14 cellular contexts compared by ENCODE assay signal in the genomic region with DNA sequence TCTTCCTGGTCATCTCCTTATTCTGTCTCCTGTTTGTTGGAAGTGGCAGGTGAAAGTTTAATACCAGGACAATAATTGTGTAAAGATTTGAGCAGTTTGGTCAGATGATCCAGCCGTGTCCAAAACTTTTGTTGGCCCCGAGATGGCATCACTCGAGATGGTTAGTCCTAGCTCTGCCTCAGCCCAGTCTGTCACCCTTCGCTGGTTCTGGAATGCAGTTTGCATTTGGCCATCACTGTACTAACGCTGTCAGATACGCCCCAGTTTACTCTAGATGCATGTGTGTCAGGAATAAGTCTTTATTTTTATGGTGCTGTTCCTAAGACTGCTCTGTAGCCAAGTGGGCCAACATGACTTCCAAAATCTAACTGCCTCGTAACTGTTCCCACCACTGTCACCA.
DNase-seq lines count a peak whose midpoint lies in the region; ATAC-seq and TF ChIP-seq lines count a peak whose summit lies in the region.
"Had no signal": no experiment of that assay in that cellular context is flagged by ENCODE, and none has a peak within 500 bp of the region (broad histone marks: within the 10 kb centered on the region; RNA-seq: fewer than 3 reads in every experiment).

No MANE protein-coding gene starts in this region.

- H3K36me3 Mint-ChIP-seq in CD8-positive, alpha-beta T cell, result peaks cover 6% of the 10 kb centered on the region
- H3K36me3 Mint-ChIP-seq in chondrocyte (ENCODE audit: low read depth), result peaks cover 6% of the 10 kb centered on the region
- H3K36me3 Mint-ChIP-seq in mesothelial cell of epicardium, result peaks cover 16% of the 10 kb centered on the region

- no peak overlapping the region for H3K27ac ChIP-seq in CD8-positive, alpha-beta T cell (ENCODE audit: low read depth, low read length)
- peak overlapping the region; percentile 16; the same call in 1 of the 2 replicates for H3K27ac ChIP-seq in RWPE1
- no peak overlapping the region for H3K27ac ChIP-seq in foreskin keratinocyte
- H3K27ac ChIP-seq: BLaER1 treated with 17β-estradiol and CSF1 and Interleukin-3, amounts not matched to agents 10 nM and 100 nM had no signal

- no peak for DNase-seq in CD8-positive, alpha-beta T cell
- DNase-seq in RWPE1 (ENCODE audit: low spot score) (no peak), chondrocyte (ENCODE audit: low spot score) (peak; percentile 7), mesothelial cell of epicardium (ENCODE audit: low spot score in 2 of 2, unreplicated experiment in 2 of 2) (no peak), NCI-H2227 (lab: John Stamatoyannopoulos, UW; ENCODE audit: unreplicated experiment) (no peak), GM19238 (ENCODE audit: insufficient read length, low spot score) (no peak), foreskin keratinocyte (no peak)
- DNase-seq in activated CD4-positive, alpha-beta T cell treated with anti-CD3 and anti-CD28 coated beads for 1 hour, result no peak
- DNase-seq: DMS153, MG63, NCI-H1092, NCI-H2081 treated with DMSO at 0.1 percent for 48 hours, NCI-H2227 treated with DMSO at 0.1 percent for 48 hours had no signal

- no peaks in the 10 kb centered on the region for H3K4me1 ChIP-seq in CD8-positive, alpha-beta T cell (ENCODE audit: insufficient read depth, low read length)
- H3K4me1 ChIP-seq in foreskin keratinocyte, result peaks cover 8% of the 10 kb centered on the region

- intact Hi-C loops in CD8-positive, alpha-beta T cell (cut with DNase I, micrococcal nuclease), result no loop called here

- no peak overlapping the region for H3K4me3 ChIP-seq in CD8-positive, alpha-beta T cell (ENCODE audit: low read depth, low read length)
- H3K4me3 ChIP-seq: BLaER1 treated with 17β-estradiol and CSF1 and Interleukin-3, amounts not matched to agents 10 nM and 100 nM; MG63 had no signal

- no peaks in the 10 kb centered on the region for H3K27me3 Mint-ChIP-seq in CD8-positive, alpha-beta T cell (ENCODE audit: low read depth)
- no peaks in the 10 kb centered on the region for H3K27me3 Mint-ChIP-seq in chondrocyte (ENCODE audit: low read depth)
- H3K27me3 Mint-ChIP-seq in mesothelial cell of epicardium (ENCODE audit: low read depth), result no peaks in the 10 kb centered on the region

- H3K36me3 ChIP-seq in CD8-positive, alpha-beta T cell (ENCODE audit: insufficient read depth, low read length), result peaks cover 5% of the 10 kb centered on the region
- H3K36me3 ChIP-seq: MG63 had no signal

- ATAC-seq in CD8-positive, alpha-beta T cell, result no peak
- ATAC-seq in foreskin keratinocyte, result no peak

- TF ChIP-seq CTCF in CD8-positive, alpha-beta T cell (IDR thresholded peaks at IDR 0.05), result no peak
- no peak for TF ChIP-seq CTCF in RWPE1 (conservative IDR thresholded peaks at IDR 0.05; ENCODE audit: low read depth)
- TF ChIP-seq CTCF in chondrocyte (IDR thresholded peaks at IDR 0.05), result no peak
- TF ChIP-seq CTCF in mesothelial cell of epicardium (IDR thresholded peaks at IDR 0.05; ENCODE audit: unreplicated experiment), result no peak
- no peak for TF ChIP-seq CTCF in foreskin keratinocyte (conservative IDR thresholded peaks at IDR 0.05)

- CTCF ChIA-PET in CD8-positive, alpha-beta T cell (lab: Charles Lee), result no interaction called here
- CTCF ChIA-PET in RWPE1 (lab: Yijun Ruan, JAX), result interaction anchor here (0.6 kb wide), 1 partner anchor 10 kb away, joined by 4 read pairs; no protein-coding TSS in a partner anchor

- POLR2A ChIA-PET in CD8-positive, alpha-beta T cell (lab: Charles Lee), result no interaction called here
- POLR2A ChIA-PET in RWPE1 (lab: Yijun Ruan, JAX; ENCODE audit: low non-redundant PET), result no interaction called here

- H3K9me3 ChIP-seq in CD8-positive, alpha-beta T cell (ENCODE audit: low read length), result no peaks in the 10 kb centered on the region
- H3K9me3 ChIP-seq: BLaER1 treated with 17β-estradiol and CSF1 and Interleukin-3, amounts not matched to agents 10 nM and 100 nM; MG63 had no signal

- no peaks in the 10 kb centered on the region for H3K4me1 Mint-ChIP-seq in CD8-positive, alpha-beta T cell (ENCODE audit: low read depth)
- H3K4me1 Mint-ChIP-seq in chondrocyte (ENCODE audit: low read depth) (no peaks in the 10 kb centered on the region), mesothelial cell of epicardium (no peaks in the 10 kb centered on the region)

- H3K27me3 ChIP-seq in CD8-positive, alpha-beta T cell (ENCODE audit: insufficient read depth, low read length), result no peaks in the 10 kb centered on the region
- no peaks in the 10 kb centered on the region for H3K27me3 ChIP-seq in foreskin keratinocyte
- H3K27me3 ChIP-seq: BLaER1 treated with 17β-estradiol and CSF1 and Interleukin-3, amounts not matched to agents 10 nM and 100 nM; MG63 had no signal

- H3K4me3 Mint-ChIP-seq in CD8-positive, alpha-beta T cell, result no peak overlapping the region
- H3K4me3 Mint-ChIP-seq in chondrocyte (ENCODE audit: unreplicated experiment) (no peak overlapping the region), mesothelial cell of epicardium (no peak overlapping the region)

- H3K27ac Mint-ChIP-seq in CD8-positive, alpha-beta T cell, result peak overlapping the region; percentile 18
- H3K27ac Mint-ChIP-seq in chondrocyte (ENCODE audit: unreplicated experiment) (no peak overlapping the region), mesothelial cell of epicardium (peak overlapping the region; percentile 25)

- no peaks in the 10 kb centered on the region for H3K9me3 Mint-ChIP-seq in CD8-positive, alpha-beta T cell
- H3K9me3 Mint-ChIP-seq in chondrocyte (ENCODE audit: low read depth) (no peaks in the 10 kb centered on the region), mesothelial cell of epicardium (no peaks in the 10 kb centered on the region)
